13 cellular contexts compared by ENCODE assay signal in genomic region chr15:57224664-57225063, GRCh38.
A peak's percentile ranks its signal among the peaks of the same experiment; 100 is the strongest.
DNase-seq lines count a peak whose midpoint lies in the region; FAIRE-seq and TF ChIP-seq lines count a peak whose summit lies in the region.
"Had no signal": no experiment of that assay in that cellular context is flagged by ENCODE, and none has a peak within 500 bp of the region (broad histone marks: within the 10 kb centered on the region; RNA-seq: fewer than 3 reads in every experiment).

No MANE protein-coding gene starts in this region.

- H3K36me3 Mint-ChIP-seq in progenitor cell of endocrine pancreas (ENCODE audit: insufficient read depth) = no peaks in the 10 kb centered on the region

- in situ Hi-C loops in KBM-7 (cut with MboI; ENCODE audit: low pct_unique_long_range_greater_than_20kb, low sequenced_read_pairs) = no loop called here

- peak; percentile 26 for FAIRE-seq in GM18507 (lab: Jason Lieb, UNC)
- FAIRE-seq: small intestine had no signal

- no peak for TF ChIP-seq CTCF in choroid plexus epithelial cell (conservative IDR thresholded peaks at IDR 0.05; ENCODE audit: low read depth, low read length)
- TF ChIP-seq CTCF in progenitor cell of endocrine pancreas (IDR thresholded peaks at IDR 0.05; ENCODE audit: unreplicated experiment) = no peak

- DNase-seq in GM18507 (ENCODE audit: extremely low spot score, insufficient read length, low read depth) = no peak
- peak; percentile 38 for DNase-seq in NCI-H226
- peak; percentile 76 for DNase-seq in choroid plexus epithelial cell (ENCODE audit: low read depth)
- no peak for DNase-seq in progenitor cell of endocrine pancreas (ENCODE audit: low spot score, unreplicated experiment)
- no peak for DNase-seq in ureter (ENCODE audit: low spot score)
- DNase-seq in 8988T = no peak
- no peak for DNase-seq in KBM-7
- DNase-seq: activated CD4-positive, alpha-beta memory T cell treated with anti-CD3 and anti-CD28 coated beads, Interleukin-2, amount 10 ng/mL, durations not matched to agents 7 days and 5 days; activated effector memory CD4-positive, alpha-beta T cell treated with Interleukin-2 at 50 U/mL for 16 hours; heart right ventricle; left ventricle myocardium superior; small intestine; T-helper 9 cell had no signal

- peaks cover 21% of the 10 kb centered on the region for H3K4me1 Mint-ChIP-seq in progenitor cell of endocrine pancreas (ENCODE audit: low read depth)
- H3K4me1 Mint-ChIP-seq: activated CD4-positive, alpha-beta memory T cell treated with anti-CD3 and anti-CD28 coated beads, Interleukin-2, amount 10 ng/mL, durations not matched to agents 7 days and 5 days had no signal

- H3K4me3 ChIP-seq in choroid plexus epithelial cell (ENCODE audit: low read depth, low read length) = no peak overlapping the region
- H3K4me3 ChIP-seq: heart right ventricle had no signal

- H3K27me3 Mint-ChIP-seq in progenitor cell of endocrine pancreas = no peaks in the 10 kb centered on the region
- H3K27me3 Mint-ChIP-seq: activated CD4-positive, alpha-beta memory T cell treated with anti-CD3 and anti-CD28 coated beads, Interleukin-2, amount 10 ng/mL, durations not matched to agents 7 days and 5 days had no signal

- H3K4me3 Mint-ChIP-seq in progenitor cell of endocrine pancreas (ENCODE audit: low read depth) = no peak overlapping the region
- H3K4me3 Mint-ChIP-seq: activated CD4-positive, alpha-beta memory T cell treated with anti-CD3 and anti-CD28 coated beads, Interleukin-2, amount 10 ng/mL, durations not matched to agents 7 days and 5 days had no signal

- no peaks in the 10 kb centered on the region for H3K9me3 Mint-ChIP-seq in progenitor cell of endocrine pancreas (ENCODE audit: low read depth)
- H3K9me3 Mint-ChIP-seq: activated CD4-positive, alpha-beta memory T cell treated with anti-CD3 and anti-CD28 coated beads, Interleukin-2, amount 10 ng/mL, durations not matched to agents 7 days and 5 days had no signal

- H3K27ac Mint-ChIP-seq in progenitor cell of endocrine pancreas = peak overlapping the region; percentile 20
- H3K27ac Mint-ChIP-seq: activated CD4-positive, alpha-beta memory T cell treated with anti-CD3 and anti-CD28 coated beads, Interleukin-2, amount 10 ng/mL, durations not matched to agents 7 days and 5 days had no signal

Comparison
In these comparisons a context has a peak if more than half of its experiments do, and no peak if none do; other contexts are left out.
1. DNase-seq: peak in NCI-H226 (single experiment) and choroid plexus epithelial cell (single experiment); none in GM18507 (single experiment), progenitor cell of endocrine pancreas (single experiment), ureter (single experiment), 8988T (single experiment) and KBM-7 (single experiment).